Comparison of ENCODE assay signal across 8 cellular contexts in genomic region chr5:76402251-76402879, GRCh38. TPM values are rescaled to one million over a fixed set of nuclear protein-coding genes. Genes with fewer than 3 reads are reported as not detected.
A peak's percentile ranks its signal among the peaks of the same experiment; 100 is the strongest.
DNase-seq lines count a peak whose midpoint lies in the region; ATAC-seq and TF ChIP-seq lines count a peak whose summit lies in the region.

No MANE protein-coding gene starts in this region.

- H3K27ac Mint-ChIP-seq in effector memory CD8-positive, alpha-beta T cell: peak overlapping the region; percentile 94 to 99
- H3K27ac Mint-ChIP-seq in naive thymus-derived CD4-positive, alpha-beta T cell: peak overlapping the region; percentile 89 to 100 (median 97)

- peak overlapping the region; percentile 94 for H3K4me3 Mint-ChIP-seq in effector memory CD8-positive, alpha-beta T cell
- peak overlapping the region; percentile 87 to 99 (median 92) for H3K4me3 Mint-ChIP-seq in naive thymus-derived CD4-positive, alpha-beta T cell

- H3K36me3 ChIP-seq in GM23248 (ENCODE audit: low read depth) (no peaks in the 10 kb centered on the region), Loucy (ENCODE audit: insufficient read depth, low read length) (no peaks in the 10 kb centered on the region)
- H3K36me3 ChIP-seq in naive thymus-derived CD4-positive, alpha-beta T cell (ENCODE audit: control insufficient read depth in 2 of 3, insufficient read depth in 3 of 3, low read length in 3 of 3): peaks cover 0 to 8% (median 0%) of the 10 kb centered on the region in 3 experiments

- peak; percentile 57 for ATAC-seq in effector memory CD8-positive, alpha-beta T cell (replicated peaks)
- peak; percentile 81 for ATAC-seq in naive thymus-derived CD4-positive, alpha-beta T cell

- H3K27ac ChIP-seq in GM23248: no peak overlapping the region
- H3K27ac ChIP-seq in naive thymus-derived CD4-positive, alpha-beta T cell (ENCODE audit: low read depth, low read length): peak overlapping the region; percentile 94

- H3K4me3 ChIP-seq in GM23248: peak overlapping the region; percentile 65
- peak overlapping the region; percentile 92 for H3K4me3 ChIP-seq in Loucy (ENCODE audit: low read length, poor library complexity, severe bottlenecking)
- H3K4me3 ChIP-seq in naive thymus-derived CD4-positive, alpha-beta T cell (ENCODE audit: low read length): peak overlapping the region; percentile 81

- H3K27me3 ChIP-seq in GM23248 (replicated peaks; ENCODE audit: insufficient read depth): peaks cover 59% of the 10 kb centered on the region
- no peaks in the 10 kb centered on the region for H3K27me3 ChIP-seq in Loucy (ENCODE audit: insufficient read depth, low read length, poor library complexity, severe bottlenecking)
- H3K27me3 ChIP-seq in naive thymus-derived CD4-positive, alpha-beta T cell (ENCODE audit: control insufficient read depth in 2 of 2, insufficient read depth in 2 of 2, low read length in 2 of 2): no peaks in the 10 kb centered on the region

- DNase-seq in Daoy (ENCODE audit: low read depth) (peak; percentile 57), GM23248 (no peak), cerebellum (ENCODE audit: low spot score) (no peak)
- peak; percentile 64 to 72 for DNase-seq in activated CD4-positive, alpha-beta T cell treated with anti-CD3 and anti-CD28 coated beads, Interleukin-2, amount 50 U/mL, for 4 hours
- peak; percentile 68 to 71 (median 70) for DNase-seq in effector memory CD8-positive, alpha-beta T cell
- peak in 7 of 9 donors; percentile 41 to 92 (median 78) for DNase-seq in naive thymus-derived CD4-positive, alpha-beta T cell
- peak in 4 of 6 experiments; percentile 69 to 94 (median 74) for DNase-seq in stimulated activated naive CD4-positive, alpha-beta T cell (lab: John Stamatoyannopoulos, UW)

- intact Hi-C loops in naive thymus-derived CD4-positive, alpha-beta T cell (cut with micrococcal nuclease): loop anchor here (1.0 to 10.0 kb wide), 17 partner anchors 9 to 1168 kb away; partner anchors contain the start of genes POC5 (in 2 of the 2), ANKRD31 (in 1 of the 2), F2R (in 1 of the 2) and HMGCR (in 1 of the 2)

- H4K20me1 ChIP-seq in GM23248 (ENCODE audit: insufficient read depth): no peaks in the 10 kb centered on the region
- H4K20me1 ChIP-seq in Loucy (ENCODE audit: insufficient read depth, low read length, poor library complexity, severe bottlenecking): peaks cover 24% of the 10 kb centered on the region

- H3K36me3 Mint-ChIP-seq in effector memory CD8-positive, alpha-beta T cell (ENCODE audit: insufficient read depth): peaks cover 37% of the 10 kb centered on the region
- H3K36me3 Mint-ChIP-seq in naive thymus-derived CD4-positive, alpha-beta T cell: peaks cover 0 to 13% (median 0%) of the 10 kb centered on the region in 5 donors

- CTCF ChIA-PET in naive thymus-derived CD4-positive, alpha-beta T cell (lab: Charles Lee): interaction anchor here (0.7 to 8.8 kb wide), 11 partner anchors 9 to 181 kb away, joined by 3 to 70 read pairs (median 6); no protein-coding TSS in a partner anchor

- H3K9ac ChIP-seq in GM23248: no peak overlapping the region
- peak overlapping the region; percentile 96 for H3K9ac ChIP-seq in Loucy (ENCODE audit: low read depth, low read length, poor library complexity, severe bottlenecking)

- no peak for TF ChIP-seq CTCF in Loucy (conservative IDR thresholded peaks at IDR 0.05; ENCODE audit: low read length)

- H3F3A ChIP-seq in GM23248 (ENCODE audit: insufficient read depth) (no peaks in the 10 kb centered on the region), Loucy (ENCODE audit: low read depth) (peaks cover 24% of the 10 kb centered on the region; the same call in 1 of the 2 replicates)

- 4% methylated on average over 23 to 24 of the region's 24 CpGs for WGBS in GM23248 (ENCODE audit: low coverage in 1 of 2, low lambda C conversion rate in 2 of 2, missing lambda C conversion rate in 2 of 2), 2 experiments

- POLR2A ChIA-PET in naive thymus-derived CD4-positive, alpha-beta T cell (lab: Charles Lee): interaction anchor here (0.5 to 5.1 kb wide), 12 partner anchors 10 to 146 kb away, joined by 3 to 54 read pairs (median 9); no protein-coding TSS in a partner anchor

- H3K4me2 ChIP-seq in GM23248 (ENCODE audit: unreplicated experiment) (peak overlapping the region; percentile 70), Loucy (ENCODE audit: low read depth, low read length, poor library complexity, severe bottlenecking) (peak overlapping the region; percentile 89)

- peak overlapping the region; percentile 52 for H2AFZ ChIP-seq in GM23248
- peak overlapping the region; percentile 71 for H2AFZ ChIP-seq in Loucy (ENCODE audit: low read length)

- no peaks in the 10 kb centered on the region for H3K27me3 Mint-ChIP-seq in effector memory CD8-positive, alpha-beta T cell
- H3K27me3 Mint-ChIP-seq in naive thymus-derived CD4-positive, alpha-beta T cell: peaks cover 0 to 14% (median 0%) of the 10 kb centered on the region in 5 donors

- no peaks in the 10 kb centered on the region for H3K9me3 Mint-ChIP-seq in effector memory CD8-positive, alpha-beta T cell
- peaks cover 0 to 5% (median 0%) of the 10 kb centered on the region in 11 donors for H3K9me3 Mint-ChIP-seq in naive thymus-derived CD4-positive, alpha-beta T cell

- H3K4me1 ChIP-seq in GM23248 (ENCODE audit: insufficient read depth): 0 out of 2 replicates have a peak, but pooled peaks cover 5% of the 10 kb centered on the region
- H3K4me1 ChIP-seq in Loucy (ENCODE audit: insufficient read depth, low read length, poor library complexity, severe bottlenecking): peaks cover 51% of the 10 kb centered on the region
- peaks cover 19 to 20% of the 10 kb centered on the region in 2 donors for H3K4me1 ChIP-seq in naive thymus-derived CD4-positive, alpha-beta T cell (ENCODE audit: control insufficient read depth in 2 of 2, insufficient read depth in 2 of 2, low read length in 2 of 2)

- H3K9me3 ChIP-seq in GM23248 (ENCODE audit: low read depth) (no peaks in the 10 kb centered on the region), Loucy (ENCODE audit: insufficient read depth, low read depth, low read length) (no peaks in the 10 kb centered on the region)
- H3K9me3 ChIP-seq in naive thymus-derived CD4-positive, alpha-beta T cell (ENCODE audit: control insufficient read depth in 2 of 3, low read length in 3 of 3): no peaks in the 10 kb centered on the region

- peaks cover 47 to 56% of the 10 kb centered on the region in 2 donors for H3K4me1 Mint-ChIP-seq in effector memory CD8-positive, alpha-beta T cell (ENCODE audit: low read depth in 2 of 2)
- H3K4me1 Mint-ChIP-seq in naive thymus-derived CD4-positive, alpha-beta T cell: peaks cover 35 to 56% (median 50%) of the 10 kb centered on the region in 7 donors

- H3K9me2 ChIP-seq in GM23248 (ENCODE audit: insufficient read depth) (no peaks in the 10 kb centered on the region), Loucy (replicated peaks; ENCODE audit: low read depth, low read length) (no peaks in the 10 kb centered on the region)

- in situ Hi-C loops in GM23248 (cut with MboI): no loop called here

- H3K79me2 ChIP-seq in GM23248 (ENCODE audit: insufficient read depth) (no peaks in the 10 kb centered on the region), Loucy (ENCODE audit: insufficient read depth, low read length) (peaks cover 25% of the 10 kb centered on the region)

RNA-seq across cellular contexts. Expression of gene IQGAP2, which starts 0.7 kb away (rescaled TPM):
- total RNA-seq in Daoy (2014; rRNA removed; shearing (Covaris generic)): 5.6 and 6.9 TPM in 2 replicates
- total RNA-seq in GM23248 (2014; rRNA removed; shearing (Covaris generic)): not detected in 2 replicates
- 0.11 TPM in 1 of 2 replicates, not detected in the other for polyA plus RNA-seq in GM23248 (2016; fragmentation: Nextera tagmentation; extraction: Ambion mirVana)
- 100 to 1,000 TPM in 1 of 5 experiments, 10 to 100 TPM in 4; 69.1 to 114 (median 88.0) TPM for total RNA-seq in naive thymus-derived CD4-positive, alpha-beta T cell
- polyA plus RNA-seq in naive thymus-derived CD4-positive, alpha-beta T cell: 10 to 100 TPM; 19.0 to 23.8 TPM
- total RNA-seq in cerebellum: 10.4 TPM

Comparison
In these comparisons a context has a peak if more than half of its experiments do, and no peak if none do; other contexts are left out.
1. DNase-seq: peak in Daoy (single experiment), activated CD4-positive, alpha-beta T cell treated with anti-CD3 and anti-CD28 coated beads, Interleukin-2, amount 50 U/mL, for 4 hours (2 of 2), effector memory CD8-positive, alpha-beta T cell (3 of 3), naive thymus-derived CD4-positive, alpha-beta T cell (7 of 9) and stimulated activated naive CD4-positive, alpha-beta T cell (4 of 6); none in GM23248 (single experiment) and cerebellum (single experiment).
2. Peak in every context shown above with its lines, with median percentiles within 50 percentile points of each other: H3K4me3 ChIP-seq.